1 cellular context compared by ENCODE assay signal in genomic region chr19:43901395-43902390, GRCh38.
TF ChIP-seq lines count a peak whose summit lies in the region.

No MANE protein-coding gene starts in this region.

TF ChIP-seq in HepG2, 621 proteins besides CTCF, POLR2A, EP300 and RAD21 (continued from another document):
- TF ChIP-seq NFAT5 (CRISPR knock-in tag; IDR thresholded peaks at IDR 0.05) (peak; percentile 68; the same call in 1 of the 2 replicates), ZNF329 (CRISPR knock-in tag; IDR thresholded peaks at IDR 0.05; ENCODE audit: low read depth) (no peak), SIN3A (IDR thresholded peaks at IDR 0.05; ENCODE audit: borderline replicate concordance, low read depth, low read length) (peak; percentile 52; the same call in 1 of the 2 replicates)
